14 cellular contexts compared by ENCODE assay signal in the genomic region with DNA sequence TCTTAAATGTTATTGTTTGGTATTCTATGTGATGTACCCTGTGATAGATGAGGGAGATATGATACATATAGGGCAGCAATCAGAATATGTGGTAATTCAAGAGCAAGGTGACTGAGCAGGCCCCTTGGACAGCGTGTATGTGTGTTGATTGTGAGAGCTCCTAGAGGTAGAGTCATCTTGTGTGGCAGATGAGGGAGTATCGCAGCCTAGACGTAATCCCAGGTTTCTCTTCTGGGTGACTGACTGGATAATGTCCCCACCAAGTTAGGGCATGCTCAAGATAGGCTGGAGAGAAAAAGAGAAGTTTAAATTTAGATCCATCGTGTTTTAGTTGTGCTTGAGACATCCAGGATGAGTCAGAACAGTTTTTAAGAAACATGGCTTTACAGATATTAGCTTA.
"Had no signal": no experiment of that assay in that cellular context is flagged by ENCODE, and none has a peak within 500 bp of the region (broad histone marks: within the 10 kb centered on the region; RNA-seq: fewer than 3 reads in every experiment).

No MANE protein-coding gene starts in this region.

- ATAC-seq: activated CD4-positive, alpha-beta T cell treated with anti-CD3 and anti-CD28 coated beads for 36 hours; effector memory CD8-positive, alpha-beta T cell; left lobe of liver; stimulated activated naive CD8-positive, alpha-beta T cell treated with anti-CD3 and anti-CD28 coated beads, Interleukin-15, Interleukin-2, amounts not matched to agents 100 U/mL and 50 U/mL, for 24 hours; WTC11 had no signal

- H3K36me3 ChIP-seq: suprapubic skin, vagina had no signal

- DNase-seq: activated CD4-positive, alpha-beta T cell treated with anti-CD3 and anti-CD28 coated beads for 36 hours; activated CD4-positive, alpha-beta T cell treated with anti-CD3 and anti-CD28 coated beads, Interleukin-2, amount 50 U/mL, for 48 hours; activated T-cell treated with anti-CD3 and anti-CD28 coated beads for 4 hours; amniotic stem cell; effector memory CD8-positive, alpha-beta T cell; foreskin melanocyte; glutamatergic neuron; occipital lobe; stimulated activated naive CD8-positive, alpha-beta T cell treated with anti-CD3 and anti-CD28 coated beads, Interleukin-15, Interleukin-2, amounts not matched to agents 100 U/mL and 50 U/mL, for 24 hours; trophoblast cell had no signal

- H3K4me3 ChIP-seq: suprapubic skin, vagina had no signal

- H3K9me3 ChIP-seq: suprapubic skin, vagina had no signal

- H3K27me3 ChIP-seq: suprapubic skin, vagina had no signal

- H3K4me1 ChIP-seq: suprapubic skin, vagina had no signal

- H3K27ac ChIP-seq: suprapubic skin, vagina had no signal
